ENCODE assay signal across 1 cellular context in genomic region chr16:1744338-1744840, GRCh38.
TF ChIP-seq lines count a peak whose summit lies in the region.

No MANE protein-coding gene starts in this region.

TF ChIP-seq in H1, 55 proteins besides CTCF, POLR2A, EP300 and RAD21:
- TF ChIP-seq TAF7 (optimal IDR thresholded peaks at IDR 0.05; ENCODE audit: borderline replicate concordance, low read depth, low read length) = no peak
- no peak for TF ChIP-seq CREB1 (IDR thresholded peaks at IDR 0.05)
- no peak for TF ChIP-seq RXRA (IDR thresholded peaks at IDR 0.05; ENCODE audit: insufficient read depth, low read depth, low read length)
- TF ChIP-seq ZNF274 (IDR thresholded peaks at IDR 0.05; ENCODE audit: borderline replicate concordance, extremely low read depth, low read length) = no peak
- TF ChIP-seq SP2 (IDR thresholded peaks at IDR 0.05; ENCODE audit: low read length) = no peak
- no peak for TF ChIP-seq ASH2L (IDR thresholded peaks at IDR 0.05; ENCODE audit: low read length)
- no peak for TF ChIP-seq KDM5A (IDR thresholded peaks at IDR 0.05; ENCODE audit: low read length)
